ENCODE assay signal across 11 cellular contexts in the genomic region with DNA sequence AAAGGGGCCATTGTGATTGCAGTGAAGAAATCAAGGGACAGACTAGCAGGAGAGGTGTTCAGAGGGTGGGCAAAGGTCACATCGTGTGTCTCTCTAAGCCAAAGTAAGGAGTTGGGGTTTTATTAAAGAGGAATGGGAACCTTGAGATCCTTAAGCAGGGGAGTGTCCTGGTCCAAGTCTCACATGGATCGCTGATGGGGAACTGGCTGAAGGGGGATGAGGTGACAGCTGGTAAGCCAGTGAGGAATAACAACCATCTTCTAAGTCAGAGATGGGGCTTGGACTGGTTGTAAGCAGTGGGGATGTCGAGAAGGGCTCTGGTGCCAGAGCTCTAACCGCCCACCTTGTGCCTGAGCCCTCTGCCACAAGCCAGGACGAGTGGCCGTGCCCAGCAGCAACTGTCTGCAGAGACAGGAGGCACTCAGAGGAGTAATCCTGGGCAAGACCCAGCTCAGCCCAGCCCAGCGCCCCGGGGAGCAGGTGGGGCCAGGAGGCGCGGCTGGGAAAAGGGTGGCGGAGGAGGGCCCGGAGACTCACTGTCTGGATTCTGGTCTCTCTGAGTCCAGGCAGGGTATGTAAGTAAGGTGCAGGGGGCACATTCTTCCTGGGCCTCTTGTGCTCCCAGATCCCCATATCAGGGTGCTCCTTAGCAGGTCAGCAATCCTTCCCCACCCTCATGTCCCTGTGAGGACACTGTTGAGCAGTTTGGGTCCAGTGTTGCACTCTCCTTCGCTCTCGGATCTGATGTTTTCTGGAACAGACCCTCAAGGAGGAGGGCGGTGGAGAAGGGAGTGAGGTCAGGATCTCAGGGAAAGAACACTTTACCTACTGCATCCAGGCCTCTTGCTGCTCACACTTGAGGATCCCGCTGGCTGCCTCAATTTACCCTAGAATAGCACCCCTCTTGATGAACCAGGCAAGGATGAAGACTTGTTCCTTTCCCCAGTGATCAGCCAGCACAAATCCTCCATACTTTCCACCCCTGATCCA. TPM values are rescaled to one million over a fixed set of nuclear protein-coding genes. Genes with fewer than 3 reads are reported as not detected.
DNase-seq lines count a peak whose midpoint lies in the region; ATAC-seq and TF ChIP-seq lines count a peak whose summit lies in the region.
"Had no signal": no experiment of that assay in that cellular context is flagged by ENCODE, and none has a peak within 500 bp of the region (broad histone marks: within the 10 kb centered on the region; RNA-seq: fewer than 3 reads in every experiment).

No MANE protein-coding gene starts in this region.

- H3K9me3 ChIP-seq in BE2C (no peaks in the 10 kb centered on the region), hepatocyte (ENCODE audit: low read depth) (no peaks in the 10 kb centered on the region), endodermal cell (ENCODE audit: control insufficient read depth, low read length) (no peaks in the 10 kb centered on the region), Peyer's patch (no peaks in the 10 kb centered on the region)

- H4K20me1 ChIP-seq in hepatocyte (ENCODE audit: insufficient read depth, poor library complexity, severe bottlenecking) = no peaks in the 10 kb centered on the region

- H3K4me1 Mint-ChIP-seq in endodermal cell = peaks cover 5% of the 10 kb centered on the region

- H3K36me3 ChIP-seq in BE2C (no peaks in the 10 kb centered on the region), hepatocyte (replicated peaks; ENCODE audit: insufficient read depth, low read depth) (no peaks in the 10 kb centered on the region), endodermal cell (ENCODE audit: control insufficient read depth, insufficient read depth, low read length) (no peaks in the 10 kb centered on the region), Peyer's patch (no peaks in the 10 kb centered on the region)
- H3K36me3 ChIP-seq: cardiac muscle cell had no signal

- ATAC-seq in HG02970 (IDR thresholded peaks at IDR 0.05; ENCODE audit: low FRiP score, unreplicated experiment) = no peak

- DNase-seq in BE2C = no peak
- DNase-seq in GM12865 (ENCODE audit: low read depth) = no peak
- DNase-seq in SW480 (ENCODE audit: low spot score) = peak; percentile 63
- no peak for DNase-seq in hepatocyte (ENCODE audit: low spot score)
- DNase-seq in endodermal cell = no peak
- DNase-seq in glomerular visceral epithelial cell (ENCODE audit: extremely low spot score) = no peak
- no peak for DNase-seq in Peyer's patch
- DNase-seq: DND-41 had no signal

- no peaks in the 10 kb centered on the region for H3K36me3 Mint-ChIP-seq in endodermal cell (ENCODE audit: low read depth)

- no peak overlapping the region for H2AFZ ChIP-seq in hepatocyte

- no peak for TF ChIP-seq POLR2A in Peyer's patch (IDR thresholded peaks at IDR 0.05)

- H3K27ac ChIP-seq in hepatocyte = peak overlapping the region; percentile 69
- H3K27ac ChIP-seq in endodermal cell (ENCODE audit: low read depth, low read length) = no peak overlapping the region
- H3K27ac ChIP-seq in Peyer's patch = peak overlapping the region in 1 of 4 donors; percentile 94
- H3K27ac ChIP-seq: cardiac muscle cell had no signal

- TF ChIP-seq CTCF in BE2C (IDR thresholded peaks at IDR 0.05; ENCODE audit: low read depth, low read length) (no peak), GM12865 (IDR thresholded peaks at IDR 0.05; ENCODE audit: insufficient read depth, low read depth, low read length, missing control alignments) (no peak), hepatocyte (IDR thresholded peaks at IDR 0.05; ENCODE audit: poor library complexity) (no peak), endodermal cell (conservative IDR thresholded peaks at IDR 0.05) (no peak), Peyer's patch (IDR thresholded peaks at IDR 0.05) (no peak)

- 55% methylated on average over 16 of the region's 16 CpGs for WGBS in hepatocyte (ENCODE audit: low lambda C conversion rate, missing lambda C conversion rate)
- WGBS in endodermal cell (ENCODE audit: insufficient coverage in 1 of 2, insufficient read length in 1 of 2), 2 experiments = 66 to 69% methylated on average over 8 to 15 of the region's 16 CpGs

- no peak overlapping the region for H3K9ac ChIP-seq in endodermal cell (ENCODE audit: extremely low read depth, low read length, poor library complexity, severe bottlenecking)

- H3K27ac Mint-ChIP-seq in endodermal cell = no peak overlapping the region

- peak overlapping the region; percentile 59 for H3K4me3 ChIP-seq in BE2C (ENCODE audit: low read depth, low read length)
- H3K4me3 ChIP-seq in GM12865 (ENCODE audit: low read depth, low read length) = peak overlapping the region; percentile 90
- no peak overlapping the region for H3K4me3 ChIP-seq in hepatocyte
- no peak overlapping the region for H3K4me3 ChIP-seq in endodermal cell (ENCODE audit: low read length)
- H3K4me3 ChIP-seq in Peyer's patch = no peak overlapping the region
- H3K4me3 ChIP-seq: cardiac muscle cell had no signal

- no peaks in the 10 kb centered on the region for H3K9me3 Mint-ChIP-seq in endodermal cell

- H3K4me2 ChIP-seq in hepatocyte = peak overlapping the region; percentile 45

- H3K79me2 ChIP-seq in hepatocyte = no peaks in the 10 kb centered on the region

- H3K4me1 ChIP-seq in BE2C = peaks cover 27% of the 10 kb centered on the region
- peaks cover 51% of the 10 kb centered on the region for H3K4me1 ChIP-seq in hepatocyte (ENCODE audit: insufficient read depth)
- no peaks in the 10 kb centered on the region for H3K4me1 ChIP-seq in endodermal cell (ENCODE audit: control insufficient read depth, insufficient read depth, low read length)
- peaks cover 5 to 45% (median 34%) of the 10 kb centered on the region in 4 donors for H3K4me1 ChIP-seq in Peyer's patch

- H3K9me2 ChIP-seq in hepatocyte (replicated peaks; ENCODE audit: insufficient read depth) = no peaks in the 10 kb centered on the region

- H3K27me3 Mint-ChIP-seq in endodermal cell (ENCODE audit: insufficient read depth) = peaks cover 99% of the 10 kb centered on the region

- H3K27me3 ChIP-seq in BE2C (peaks cover 14% of the 10 kb centered on the region), hepatocyte (peaks cover 63% of the 10 kb centered on the region), endodermal cell (ENCODE audit: control insufficient read depth, insufficient read depth, low read length, poor library complexity, severe bottlenecking) (peaks cover 100% of the 10 kb centered on the region), Peyer's patch (peaks cover 0 to 46% of the 10 kb centered on the region in 2 donors)

- no peak overlapping the region for H3K4me3 Mint-ChIP-seq in endodermal cell

RNA-seq across cellular contexts. Expression of gene WNT10A, which starts 13.8 kb away (rescaled TPM):
- 8.7 TPM for polyA plus RNA-seq in BE2C (2012; ENCODE audit: insufficient read depth, insufficient read length, low read depth)
- 1.9 and 2.3 TPM in 2 replicates for total RNA-seq in hepatocyte
- polyA plus RNA-seq in hepatocyte = 1.9 and 5.7 TPM in 2 replicates
- not detected for total RNA-seq in endodermal cell
- polyA plus RNA-seq in endodermal cell (2013, experiment 1 of 2) = 0.89 TPM
- polyA plus RNA-seq in endodermal cell (2013, experiment 2 of 2) = 0.58 TPM
- 1 to 10 TPM in 1 of 4 donors, under 1 TPM in 1, not detected in 2; 0.27 to 2.5 TPM for total RNA-seq in Peyer's patch
- total RNA-seq: cardiac muscle cell had no signal
- polyA plus RNA-seq: cardiac muscle cell had no signal

RNA-seq across cellular contexts. Expression of gene WNT6, which starts 34.9 kb away (rescaled TPM):
- polyA plus RNA-seq in BE2C (2012; ENCODE audit: insufficient read depth, insufficient read length, low read depth) = 103 TPM
- 7.1 and 11.3 TPM in 2 replicates for total RNA-seq in hepatocyte
- 22.8 and 39.3 TPM in 2 replicates for polyA plus RNA-seq in hepatocyte
- total RNA-seq in endodermal cell = not detected
- not detected for polyA plus RNA-seq in endodermal cell (2013, experiment 1 of 2)
- 0.21 TPM for polyA plus RNA-seq in endodermal cell (2013, experiment 2 of 2)
- total RNA-seq in Peyer's patch = not detected
- total RNA-seq: cardiac muscle cell had no signal
- polyA plus RNA-seq: neural cell had no signal

Comparison
In these comparisons a context has a peak if more than half of its experiments do, and no peak if none do; other contexts are left out.
1. H3K4me3 ChIP-seq: peak in BE2C (single experiment) and GM12865 (single experiment); none in hepatocyte (single experiment), endodermal cell (single experiment) and Peyer's patch (0 of 4).